In the genomic region with DNA sequence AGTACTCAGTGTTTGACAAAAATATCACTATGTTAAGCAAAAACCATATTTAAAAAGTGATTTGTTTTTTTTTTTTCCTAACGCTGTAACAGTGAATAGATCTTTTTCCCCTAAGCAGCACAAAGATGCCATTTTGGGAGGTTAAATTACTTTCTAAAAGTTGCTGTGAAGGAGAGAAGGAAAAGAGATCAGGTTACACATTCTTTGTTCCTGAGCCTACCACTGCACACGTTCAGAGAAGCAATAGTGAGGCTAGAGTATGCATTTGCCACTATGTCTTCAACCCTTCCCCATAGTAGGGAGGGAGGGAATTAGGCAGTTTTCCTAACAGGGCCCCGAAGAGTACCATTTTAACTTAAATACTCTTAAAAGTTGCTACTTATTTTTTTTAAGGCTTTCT, we compare ENCODE assay signal across 10 cellular contexts. TPM values are rescaled to one million over a fixed set of nuclear protein-coding genes. Genes with fewer than 3 reads are reported as not detected.
DNase-seq lines count a peak whose midpoint lies in the region; ATAC-seq and TF ChIP-seq lines count a peak whose summit lies in the region.
"Had no signal": no experiment of that assay in that cellular context is flagged by ENCODE, and none has a peak within 500 bp of the region (broad histone marks: within the 10 kb centered on the region; RNA-seq: fewer than 3 reads in every experiment).

No MANE protein-coding gene starts in this region.

- ATAC-seq in HG03354 (IDR thresholded peaks at IDR 0.05; ENCODE audit: poor library complexity, severe bottlenecking, unreplicated experiment) (no peak), HG03097 (IDR thresholded peaks at IDR 0.05; ENCODE audit: low FRiP score, unreplicated experiment) (no peak)

- H3K4me3 ChIP-seq in epithelial cell of esophagus (ENCODE audit: low read length) (no peak overlapping the region), neuronal stem cell (ENCODE audit: low read length in 2 of 2) (no peak overlapping the region)

- H3K27ac Mint-ChIP-seq in activated CD4-positive, alpha-beta T cell treated with anti-CD3 and anti-CD28 coated beads, Interleukin-2, amount 10 ng/mL, durations not matched to agents 24 days and 14 days: no peak overlapping the region
- H3K27ac Mint-ChIP-seq: activated B cell treated with CpG ODN at 0.5 μM for 24 hours had no signal

- no peak overlapping the region for H3K23ac ChIP-seq in neuronal stem cell (ENCODE audit: low read depth, low read length, poor library complexity)

- peaks cover 0 to 10% of the 10 kb centered on the region in 2 donors for H3K36me3 ChIP-seq in neuronal stem cell (replicated peaks in 1 of 2; ENCODE audit: control insufficient read depth in 2 of 2, insufficient read depth in 2 of 2, low read length in 2 of 2)

- H3K4ac ChIP-seq in neuronal stem cell (ENCODE audit: low read length): no peak overlapping the region

- H3K4me2 ChIP-seq in neuronal stem cell (ENCODE audit: insufficient read depth, low read length, poor library complexity, severe bottlenecking): no peak overlapping the region

- no peak overlapping the region for H3K4me3 Mint-ChIP-seq in activated CD4-positive, alpha-beta T cell treated with anti-CD3 and anti-CD28 coated beads, Interleukin-2, amount 10 ng/mL, durations not matched to agents 24 days and 14 days
- H3K4me3 Mint-ChIP-seq: activated B cell treated with CpG ODN at 0.5 μM for 24 hours had no signal

- H4K8ac ChIP-seq in neuronal stem cell (ENCODE audit: low read depth, low read length): no peak overlapping the region

- H3K9me3 ChIP-seq in neuronal stem cell (replicated peaks in 1 of 2; ENCODE audit: control insufficient read depth in 2 of 2, insufficient read depth in 1 of 2, low read depth in 1 of 2, low read length in 2 of 2): no peaks in the 10 kb centered on the region

- no CpG with 5 or more reads among the region's 3 CpGs for WGBS in neuronal stem cell (ENCODE audit: extremely low coverage in 2 of 2, insufficient read length in 2 of 2, insufficient replicate concordance in 1 of 2), 2 donors

- TF ChIP-seq CTCF in epithelial cell of esophagus (IDR thresholded peaks at IDR 0.05; ENCODE audit: insufficient read depth, low read depth, low read length, missing control alignments): no peak

- H3K14ac ChIP-seq in neuronal stem cell (ENCODE audit: low read length): no peak overlapping the region

- DNase-seq in ELF-1 (ENCODE audit: low read depth, low spot score) (peak; percentile 58), NCI-H2227 (lab: John Stamatoyannopoulos, UW; ENCODE audit: unreplicated experiment) (peak; percentile 6), epithelial cell of esophagus (ENCODE audit: low read depth) (peak; percentile 53), neuronal stem cell (ENCODE audit: low spot score) (peak; percentile 64), middle frontal gyrus (ENCODE audit: extremely low spot score, low spot score) (no peak)
- no peak for DNase-seq in activated CD4-positive, alpha-beta T cell treated with anti-CD3 and anti-CD28 coated beads, Interleukin-2, amount 10 ng/mL, durations not matched to agents 24 days and 14 days
- DNase-seq: activated B cell treated with CpG ODN at 0.5 μM for 24 hours; effector CD8-positive, alpha-beta T cell had no signal

- peaks cover 4 to 14% of the 10 kb centered on the region in 2 donors for H3K4me1 ChIP-seq in neuronal stem cell (ENCODE audit: control insufficient read depth in 2 of 2, insufficient read depth in 1 of 2, low read depth in 1 of 2, low read length in 2 of 2)

- no peaks in the 10 kb centered on the region for H3K27me3 ChIP-seq in neuronal stem cell (ENCODE audit: control insufficient read depth in 3 of 3, insufficient read depth in 3 of 3, low read depth in 1 of 3, low read length in 3 of 3)

- no peaks in the 10 kb centered on the region for H3K9me3 Mint-ChIP-seq in activated CD4-positive, alpha-beta T cell treated with anti-CD3 and anti-CD28 coated beads, Interleukin-2, amount 10 ng/mL, durations not matched to agents 24 days and 14 days

- H3K36me3 Mint-ChIP-seq in activated CD4-positive, alpha-beta T cell treated with anti-CD3 and anti-CD28 coated beads, Interleukin-2, amount 10 ng/mL, durations not matched to agents 24 days and 14 days (ENCODE audit: low read depth): no peaks in the 10 kb centered on the region

- intact Hi-C loops in activated CD4-positive, alpha-beta T cell treated with anti-CD3 and anti-CD28 coated beads, Interleukin-2, amount 10 ng/mL, durations not matched to agents 24 days and 14 days (cut with micrococcal nuclease): no loop called here

- H4K91ac ChIP-seq in neuronal stem cell (ENCODE audit: low read depth, low read length, poor library complexity): no peak overlapping the region

- H3K27ac ChIP-seq in neuronal stem cell (replicated peaks; ENCODE audit: low read length): no peak overlapping the region

- H3K79me1 ChIP-seq in neuronal stem cell (ENCODE audit: low read depth, low read length): peaks cover 3% of the 10 kb centered on the region

- H2BK5ac ChIP-seq in neuronal stem cell (ENCODE audit: low read length): no peak overlapping the region

- H2BK12ac ChIP-seq in neuronal stem cell (ENCODE audit: low read length): no peak overlapping the region

- H3K27me3 Mint-ChIP-seq in activated CD4-positive, alpha-beta T cell treated with anti-CD3 and anti-CD28 coated beads, Interleukin-2, amount 10 ng/mL, durations not matched to agents 24 days and 14 days: no peaks in the 10 kb centered on the region
- H3K27me3 Mint-ChIP-seq: activated B cell treated with CpG ODN at 0.5 μM for 24 hours had no signal

- H3K9ac ChIP-seq in neuronal stem cell (ENCODE audit: low read depth, low read length, poor library complexity): no peak overlapping the region

- no peak overlapping the region for H2AFZ ChIP-seq in neuronal stem cell (ENCODE audit: low read length)

- H2BK15ac ChIP-seq in neuronal stem cell (ENCODE audit: low read length): no peak overlapping the region

- H3K4me1 Mint-ChIP-seq in activated CD4-positive, alpha-beta T cell treated with anti-CD3 and anti-CD28 coated beads, Interleukin-2, amount 10 ng/mL, durations not matched to agents 24 days and 14 days: peaks cover 14% of the 10 kb centered on the region

- no peak overlapping the region for H2AK5ac ChIP-seq in neuronal stem cell (ENCODE audit: low read depth, low read length)

- H3K18ac ChIP-seq in neuronal stem cell (ENCODE audit: low read length): no peak overlapping the region

- no peak overlapping the region for H2BK120ac ChIP-seq in neuronal stem cell (ENCODE audit: low read depth, low read length)

RNA-seq across cellular contexts. Expression of a gene that starts 38.9 kb away (rescaled TPM):
- 24.6 TPM for polyA plus RNA-seq in neuronal stem cell (2013, experiment 1 of 2)
- 25.2 TPM for polyA plus RNA-seq in neuronal stem cell (2013, experiment 2 of 2)
- total RNA-seq in activated CD4-positive, alpha-beta T cell treated with anti-CD3 and anti-CD28 coated beads, Interleukin-2, amount 10 ng/mL, durations not matched to agents 24 days and 14 days: 10.5 and 10.9 TPM in 2 replicates

Comparison
In these comparisons a context has a peak if more than half of its experiments do, and no peak if none do; other contexts are left out.
1. DNase-seq: peak in ELF-1 (single experiment), NCI-H2227 (single experiment), epithelial cell of esophagus (single experiment) and neuronal stem cell (single experiment); none in activated CD4-positive, alpha-beta T cell treated with anti-CD3 and anti-CD28 coated beads, Interleukin-2, amount 10 ng/mL, durations not matched to agents 24 days and 14 days (single experiment) and middle frontal gyrus (single experiment).